Comparison of ENCODE assay signal across 8 cellular contexts in the genomic region with DNA sequence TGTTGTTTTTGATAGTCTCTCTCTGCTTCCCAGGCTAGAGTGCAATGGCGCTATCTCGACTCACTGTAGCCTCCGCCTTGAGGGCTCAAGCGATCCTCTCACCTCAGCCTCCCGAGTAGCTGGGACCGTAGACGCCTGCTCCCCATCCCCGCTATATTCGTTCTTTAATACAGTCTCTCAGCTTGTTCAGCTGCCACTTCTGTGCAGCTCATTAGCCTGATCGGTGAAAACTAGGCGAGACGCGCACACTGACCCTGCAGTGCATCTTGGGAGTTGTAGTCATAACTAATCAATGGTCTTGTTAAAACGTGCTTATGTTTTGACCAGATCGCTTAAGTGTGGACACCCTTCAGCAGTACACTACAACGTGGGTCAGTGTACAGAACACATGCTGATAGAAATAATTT. TPM values are rescaled to one million over a fixed set of nuclear protein-coding genes. Genes with fewer than 3 reads are reported as not detected.
DNase-seq lines count a peak whose midpoint lies in the region; ATAC-seq, FAIRE-seq and TF ChIP-seq lines count a peak whose summit lies in the region.

No MANE protein-coding gene starts in this region.

- FAIRE-seq in urothelium cell line (lab: Jason Lieb, UNC) = peak; percentile 23

- peak; percentile 6 for DNase-seq in DMS79 (lab: John Stamatoyannopoulos, UW)
- DNase-seq in HT1080 (ENCODE audit: low read depth) = peak; percentile 48
- peak; percentile 53 to 63 for DNase-seq in PC-9
- peak; percentile 46 for DNase-seq in fibroblast of villous mesenchyme (ENCODE audit: low read depth)
- peak; percentile 76 for DNase-seq in urothelium cell line (ENCODE audit: low spot score)

- no peaks in the 10 kb centered on the region for H3K27me3 ChIP-seq in PC-9 (ENCODE audit: insufficient read depth, low read depth)
- no peaks in the 10 kb centered on the region for H3K27me3 ChIP-seq in neuron (ENCODE audit: insufficient read depth, low read length)

- no peak overlapping the region for H3K4me3 Mint-ChIP-seq in activated T-helper 17 cell treated with anti-CD3 and anti-CD28 coated beads, Interleukin-2, amount 50 U/mL, for 72 hours

- H3K4me3 ChIP-seq in PC-9 (peak overlapping the region; percentile 97), fibroblast of villous mesenchyme (ENCODE audit: low read depth, low read length) (peak overlapping the region; percentile 92), neuron (ENCODE audit: low read length) (peak overlapping the region; percentile 95)

- H3K9me3 Mint-ChIP-seq in activated T-helper 17 cell treated with anti-CD3 and anti-CD28 coated beads, Interleukin-2, amount 50 U/mL, for 72 hours = no peaks in the 10 kb centered on the region

- H3K36me3 Mint-ChIP-seq in activated T-helper 17 cell treated with anti-CD3 and anti-CD28 coated beads, Interleukin-2, amount 50 U/mL, for 72 hours (ENCODE audit: low read depth) = peaks cover 14% of the 10 kb centered on the region

- POLR2A ChIA-PET in PC-9 (lab: Charles Lee; ENCODE audit: unreplicated experiment) = interaction anchor here (0.6 to 0.7 kb wide), 3 partner anchors 99 to 1115 kb away, joined by 3 to 11 read pairs (median 3); no protein-coding TSS in a partner anchor

- H3K27ac Mint-ChIP-seq in activated T-helper 17 cell treated with anti-CD3 and anti-CD28 coated beads, Interleukin-2, amount 50 U/mL, for 72 hours = no peak overlapping the region

- peak overlapping the region; percentile 69 for H3K27ac ChIP-seq in PC-9

- H3K4me2 ChIP-seq in PC-9 = peak overlapping the region; percentile 97

- H3F3A ChIP-seq in PC-9 (ENCODE audit: insufficient read depth, low read depth) = peaks cover 18% of the 10 kb centered on the region; the same call in 1 of the 2 replicates

- no peaks in the 10 kb centered on the region for H3K9me2 ChIP-seq in PC-9 (ENCODE audit: insufficient read depth)

- ATAC-seq in GM21390 (IDR thresholded peaks at IDR 0.05; ENCODE audit: unreplicated experiment) = peak; percentile 43
- ATAC-seq in activated T-helper 17 cell treated with anti-CD3 and anti-CD28 coated beads, Interleukin-2, amount 50 U/mL, for 72 hours (replicated peaks) = peak; percentile 13

- BruUV-seq in PC-9 (replicated peaks; lab: Mats Ljungman, UMichigan) = no TSS peak

- no peak for TF ChIP-seq CTCF in PC-9 (conservative IDR thresholded peaks at IDR 0.05)
- no peak for TF ChIP-seq CTCF in fibroblast of villous mesenchyme (IDR thresholded peaks at IDR 0.05; ENCODE audit: insufficient read depth, low read depth, low read length)

- peaks cover 17% of the 10 kb centered on the region for H3K36me3 ChIP-seq in PC-9 (ENCODE audit: low read depth)
- H3K36me3 ChIP-seq in neuron (ENCODE audit: insufficient read depth, low read length) = peaks cover 21% of the 10 kb centered on the region

- H3K4me1 Mint-ChIP-seq in activated T-helper 17 cell treated with anti-CD3 and anti-CD28 coated beads, Interleukin-2, amount 50 U/mL, for 72 hours = peaks cover 32% of the 10 kb centered on the region

- H3K27me3 Mint-ChIP-seq in activated T-helper 17 cell treated with anti-CD3 and anti-CD28 coated beads, Interleukin-2, amount 50 U/mL, for 72 hours = no peaks in the 10 kb centered on the region

- intact Hi-C loops in PC-9 (cut with micrococcal nuclease; ENCODE audit: unreplicated experiment) = loop anchor here (5.0 to 10.0 kb wide), 2 partner anchors 201 to 894 kb away; partner anchors contain the start of genes CCDC88A and EML6

- H3K4me1 ChIP-seq in PC-9 (replicated peaks; ENCODE audit: insufficient read depth) (peaks cover 23% of the 10 kb centered on the region), neuron (ENCODE audit: insufficient read depth, low read length) (peaks cover 20% of the 10 kb centered on the region)

- CTCF ChIA-PET in PC-9 (lab: Charles Lee) = no interaction called here

- peaks cover 26% of the 10 kb centered on the region for H4K20me1 ChIP-seq in PC-9 (ENCODE audit: insufficient read depth)

- H3K9me3 ChIP-seq in PC-9 (ENCODE audit: insufficient read depth, low read depth) (no peaks in the 10 kb centered on the region), neuron (ENCODE audit: low read length) (no peaks in the 10 kb centered on the region)

- H2AFZ ChIP-seq in PC-9 = peak overlapping the region; percentile 96
- peak overlapping the region; percentile 47 for H2AFZ ChIP-seq in neuron (ENCODE audit: low read depth, low read length)

- H3K79me2 ChIP-seq in PC-9 (ENCODE audit: low read depth) = peaks cover 79% of the 10 kb centered on the region

RNA-seq across cellular contexts. Expression of gene PPP4R3B, which starts 1.2 kb away (rescaled TPM):
- 29.3 and 37.9 TPM in 2 replicates for total RNA-seq in HT1080 (2014; rRNA removed; shearing (Covaris generic))
- polyA plus RNA-seq in HT1080 (2015; cell fraction: cytosol; rRNA removed) = 30.4 and 38.9 TPM in 2 replicates
- 35.1 and 37.0 TPM in 2 replicates for polyA plus RNA-seq in HT1080 (2015; cell fraction: nucleus; rRNA removed)
- 66.2 and 73.4 TPM in 2 replicates for total RNA-seq in PC-9 (2021)
- total RNA-seq in activated T-helper 17 cell treated with anti-CD3 and anti-CD28 coated beads, Interleukin-2, amount 50 U/mL, for 72 hours = 10 to 100 TPM; 79.0 to 83.9 TPM
- 34.1 and 47.5 TPM in 2 replicates for total RNA-seq in fibroblast of villous mesenchyme

Comparison
In these comparisons a context has a peak if more than half of its experiments do, and no peak if none do; other contexts are left out.
1. Peak in every context shown above with its lines: DNase-seq, ATAC-seq, H3K4me3 ChIP-seq and H3K27ac ChIP-seq.
2. DNase-seq: peak in every context shown above with its lines; median percentile 76 in urothelium cell line; 58 in PC-9; 48 in HT1080; 46 in fibroblast of villous mesenchyme; 6 in DMS79.